26 cellular contexts compared by ENCODE assay signal in the genomic region with DNA sequence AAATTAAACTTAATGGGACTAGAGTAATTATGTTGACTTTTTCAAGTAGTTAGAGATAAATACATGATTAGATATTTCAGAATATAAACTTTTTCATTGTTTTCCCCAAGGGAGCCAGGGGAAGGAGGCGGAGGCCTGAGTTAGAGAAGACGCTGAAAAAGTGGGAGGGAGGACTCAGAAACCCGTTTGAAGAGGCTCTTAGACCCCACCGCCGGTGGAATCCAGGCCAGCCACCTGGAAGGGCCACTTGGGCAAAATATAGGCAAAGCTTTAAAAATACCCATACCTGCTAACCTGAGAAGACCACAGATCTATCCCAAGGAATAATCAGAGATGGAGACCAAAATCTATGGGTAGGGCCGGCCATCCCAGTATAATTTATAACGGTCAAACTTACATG.
DNase-seq lines count a peak whose midpoint lies in the region; TF ChIP-seq lines count a peak whose summit lies in the region.
"Had no signal": no experiment of that assay in that cellular context is flagged by ENCODE, and none has a peak within 500 bp of the region (broad histone marks: within the 10 kb centered on the region; RNA-seq: fewer than 3 reads in every experiment).

No MANE protein-coding gene starts in this region.

- H3K4me3 Mint-ChIP-seq in osteocyte (ENCODE audit: unreplicated experiment), result no peak overlapping the region
- H3K4me3 Mint-ChIP-seq: activated CD4-positive, alpha-beta T cell treated with anti-CD3 and anti-CD28 coated beads, Interleukin-2, amount 10 ng/mL, durations not matched to agents 24 days and 14 days; activated naive CD8-positive, alpha-beta T cell treated with anti-CD3 and anti-CD28 coated beads, Interleukin-2, amount 10 ng/mL, durations not matched to agents 7 days and 5 days; activated T-cell treated with anti-CD3 and anti-CD28 coated beads, Interleukin-2, amount 50 U/mL, for 24 hours; CD4-positive, alpha-beta memory T cell; mesothelial cell of epicardium; stimulated activated memory B cell treated with anti-CD40 and anti-IgM and Interleukin-4, amounts not matched to agents 10 μg/mL and 1 μg/mL and 100 μg/mL, for 72 hours; T-cell; type B pancreatic cell had no signal

- WGBS in hepatocyte (ENCODE audit: low lambda C conversion rate, missing lambda C conversion rate), result 43% methylated on average over 7 of the region's 7 CpGs
- 31% methylated on average over 7 of the region's 7 CpGs for WGBS in prostate gland

- H2AFZ ChIP-seq in hepatocyte, result no peak overlapping the region

- H3K4me1 Mint-ChIP-seq in osteocyte (ENCODE audit: unreplicated experiment), result no peaks in the 10 kb centered on the region
- H3K4me1 Mint-ChIP-seq: activated CD4-positive, alpha-beta T cell treated with anti-CD3 and anti-CD28 coated beads, Interleukin-2, amount 10 ng/mL, durations not matched to agents 24 days and 14 days; activated naive CD8-positive, alpha-beta T cell treated with anti-CD3 and anti-CD28 coated beads, Interleukin-2, amount 10 ng/mL, durations not matched to agents 7 days and 5 days; CD4-positive, alpha-beta memory T cell; mesothelial cell of epicardium; stimulated activated memory B cell treated with anti-CD40 and anti-IgM and Interleukin-4, amounts not matched to agents 10 μg/mL and 1 μg/mL and 100 μg/mL, for 72 hours; T-cell had no signal

- H3K27ac ChIP-seq in hepatocyte, result no peak overlapping the region
- H3K27ac ChIP-seq in effector memory CD4-positive, alpha-beta T cell (ENCODE audit: insufficient read depth, low read length, poor library complexity, severe bottlenecking), result no peak overlapping the region
- H3K27ac ChIP-seq in prostate gland, result no peak overlapping the region
- H3K27ac ChIP-seq: 22Rv1, colonic mucosa had no signal

- no peak for TF ChIP-seq CTCF in hepatocyte (IDR thresholded peaks at IDR 0.05; ENCODE audit: poor library complexity)
- TF ChIP-seq CTCF in osteocyte (IDR thresholded peaks at IDR 0.05), result no peak
- TF ChIP-seq CTCF in prostate gland (IDR thresholded peaks at IDR 0.05), result no peak

- H3K79me2 ChIP-seq in hepatocyte, result no peaks in the 10 kb centered on the region

- no peaks in the 10 kb centered on the region for H3K36me3 Mint-ChIP-seq in osteocyte (ENCODE audit: unreplicated experiment)
- H3K36me3 Mint-ChIP-seq: activated naive CD8-positive, alpha-beta T cell treated with anti-CD3 and anti-CD28 coated beads, Interleukin-2, amount 10 ng/mL, durations not matched to agents 7 days and 5 days; CD4-positive, alpha-beta memory T cell; mesothelial cell of epicardium; stimulated activated memory B cell treated with anti-CD40 and anti-IgM and Interleukin-4, amounts not matched to agents 10 μg/mL and 1 μg/mL and 100 μg/mL, for 72 hours; T-cell; type B pancreatic cell had no signal

- H4K20me1 ChIP-seq in hepatocyte (ENCODE audit: insufficient read depth, poor library complexity, severe bottlenecking), result no peaks in the 10 kb centered on the region

- H3K4me3 ChIP-seq in hepatocyte (no peak overlapping the region), prostate gland (no peak overlapping the region)
- H3K4me3 ChIP-seq in effector memory CD4-positive, alpha-beta T cell (ENCODE audit: insufficient read depth, low read depth, low read length, poor library complexity, severe bottlenecking), result no peak overlapping the region
- H3K4me3 ChIP-seq: colonic mucosa, HAP-1 had no signal

- DNase-seq in NCI-H1436 (lab: John Stamatoyannopoulos, UW), result peak; percentile 54
- no peak for DNase-seq in NCI-H1436 treated with DMSO at 0.1 percent for 48 hours (lab: John Stamatoyannopoulos, UW)
- peak; percentile 18 for DNase-seq in NCI-H1105 (lab: John Stamatoyannopoulos, UW)
- no peak for DNase-seq in hepatocyte (ENCODE audit: low spot score)
- peak; percentile 68 for DNase-seq in osteocyte (ENCODE audit: extremely low spot score, unreplicated experiment)
- DNase-seq in superior temporal gyrus (ENCODE audit: extremely low spot score), result no peak
- no peak for DNase-seq in effector memory CD4-positive, alpha-beta T cell
- DNase-seq in prostate gland (ENCODE audit: low spot score), result no peak
- DNase-seq: activated CD4-positive, alpha-beta T cell treated with anti-CD3 and anti-CD28 coated beads, Interleukin-2, amount 10 ng/mL, durations not matched to agents 24 days and 14 days; activated gamma-delta T cell treated with Interleukin-2 at 50 U/mL for 16 hours; activated naive CD8-positive, alpha-beta T cell treated with anti-CD3 and anti-CD28 coated beads, Interleukin-2, amount 10 ng/mL, durations not matched to agents 7 days and 5 days; activated T-cell treated with anti-CD3 and anti-CD28 coated beads, Interleukin-2, amount 50 U/mL, for 24 hours; CD4-positive, alpha-beta memory T cell; colonic mucosa; Karpas-422; kidney glomerular epithelial cell; NCI-H146; NCI-H2171; nucleus accumbens; substantia nigra; T-cell had no signal

- H3K9me3 ChIP-seq in hepatocyte (ENCODE audit: low read depth) (no peaks in the 10 kb centered on the region), prostate gland (no peaks in the 10 kb centered on the region)
- no peaks in the 10 kb centered on the region for H3K9me3 ChIP-seq in effector memory CD4-positive, alpha-beta T cell (ENCODE audit: control insufficient read depth, low read length)
- H3K9me3 ChIP-seq: colonic mucosa, HAP-1 had no signal

- peaks cover 29% of the 10 kb centered on the region for H3K27me3 ChIP-seq in hepatocyte
- peaks cover 2% of the 10 kb centered on the region for H3K27me3 ChIP-seq in effector memory CD4-positive, alpha-beta T cell (replicated peaks; ENCODE audit: control insufficient read depth, insufficient read depth, low read length, poor library complexity, severe bottlenecking)
- H3K27me3 ChIP-seq in prostate gland (replicated peaks; ENCODE audit: insufficient read depth), result peaks cover 7% of the 10 kb centered on the region
- H3K27me3 ChIP-seq: colonic mucosa had no signal

- H3K36me3 ChIP-seq in hepatocyte (replicated peaks; ENCODE audit: insufficient read depth, low read depth), result no peaks in the 10 kb centered on the region
- no peaks in the 10 kb centered on the region for H3K36me3 ChIP-seq in effector memory CD4-positive, alpha-beta T cell (ENCODE audit: control insufficient read depth, insufficient read depth, low read length)
- H3K36me3 ChIP-seq in prostate gland, result no peaks in the 10 kb centered on the region
- H3K36me3 ChIP-seq: colonic mucosa, HAP-1 had no signal

- no peak for TF ChIP-seq POLR2A in prostate gland (IDR thresholded peaks at IDR 0.05)

- peaks cover 21% of the 10 kb centered on the region for H3K27me3 Mint-ChIP-seq in osteocyte (ENCODE audit: unreplicated experiment)

- peaks cover 10% of the 10 kb centered on the region for H3K4me1 ChIP-seq in hepatocyte (ENCODE audit: insufficient read depth)
- no peaks in the 10 kb centered on the region for H3K4me1 ChIP-seq in effector memory CD4-positive, alpha-beta T cell (ENCODE audit: control insufficient read depth, insufficient read depth, low read length, poor library complexity, severe bottlenecking)
- H3K4me1 ChIP-seq in prostate gland (replicated peaks), result no peaks in the 10 kb centered on the region
- H3K4me1 ChIP-seq: colonic mucosa, HAP-1 had no signal

- no peaks in the 10 kb centered on the region for H3K9me2 ChIP-seq in hepatocyte (replicated peaks; ENCODE audit: insufficient read depth)

- H3K4me2 ChIP-seq in hepatocyte, result peak overlapping the region; percentile 49

- H3K27ac Mint-ChIP-seq in osteocyte (ENCODE audit: unreplicated experiment), result no peak overlapping the region
- H3K27ac Mint-ChIP-seq: activated CD4-positive, alpha-beta T cell treated with anti-CD3 and anti-CD28 coated beads, Interleukin-2, amount 10 ng/mL, durations not matched to agents 24 days and 14 days; activated naive CD8-positive, alpha-beta T cell treated with anti-CD3 and anti-CD28 coated beads, Interleukin-2, amount 10 ng/mL, durations not matched to agents 7 days and 5 days; activated T-cell treated with anti-CD3 and anti-CD28 coated beads, Interleukin-2, amount 50 U/mL, for 24 hours; CD4-positive, alpha-beta memory T cell; mesothelial cell of epicardium; stimulated activated memory B cell treated with anti-CD40 and anti-IgM and Interleukin-4, amounts not matched to agents 10 μg/mL and 1 μg/mL and 100 μg/mL, for 72 hours; T-cell; type B pancreatic cell had no signal

- intact Hi-C loops in prostate gland (cut with DNase I), result no loop called here

- H3K9me3 Mint-ChIP-seq in osteocyte (ENCODE audit: unreplicated experiment), result no peaks in the 10 kb centered on the region
- H3K9me3 Mint-ChIP-seq: activated CD4-positive, alpha-beta T cell treated with anti-CD3 and anti-CD28 coated beads, Interleukin-2, amount 10 ng/mL, durations not matched to agents 24 days and 14 days; activated naive CD8-positive, alpha-beta T cell treated with anti-CD3 and anti-CD28 coated beads, Interleukin-2, amount 10 ng/mL, durations not matched to agents 7 days and 5 days; activated T-cell treated with anti-CD3 and anti-CD28 coated beads, Interleukin-2, amount 50 U/mL, for 24 hours; mesothelial cell of epicardium; type B pancreatic cell had no signal

Comparison
In these comparisons a context has a peak if more than half of its experiments do, and no peak if none do; other contexts are left out.
1. DNase-seq: peak in NCI-H1436 (single experiment), NCI-H1105 (single experiment) and osteocyte (single experiment); none in NCI-H1436 treated with DMSO at 0.1 percent for 48 hours (single experiment), hepatocyte (single experiment), superior temporal gyrus (single experiment), effector memory CD4-positive, alpha-beta T cell (0 of 3) and prostate gland (single experiment).